8 cellular contexts compared by ENCODE assay signal in genomic region chr10:119650692-119651513, GRCh38. TPM values are rescaled to one million over a fixed set of nuclear protein-coding genes. Genes with fewer than 3 reads are reported as not detected.
DNase-seq lines count a peak whose midpoint lies in the region; ATAC-seq and TF ChIP-seq lines count a peak whose summit lies in the region.

Gene BAG3 (plus strand): TSS chr10:119651380. CDS start chr10:119651676, 296 bp downstream.

- no peaks in the 10 kb centered on the region for H3K9me3 Mint-ChIP-seq in activated naive CD4-positive, alpha-beta T cell treated with anti-CD3 and anti-CD28 coated beads, Interleukin-2, amount 10 ng/mL, durations not matched to agents 7 days and 5 days

- peak within 1 kb of the TSS; percentile 92 for H3K14ac ChIP-seq in IMR-90 (replicated peaks; ENCODE audit: low read depth, low read length)

- dilution Hi-C loops in IMR-90 (cut with HindIII; ENCODE audit: low sequenced_read_pairs, unreplicated experiment): no loop called here

- peak; percentile 97 for TF ChIP-seq POLR2A in IMR-90 (IDR thresholded peaks at IDR 0.05; ENCODE audit: low read depth, low read length)
- TF ChIP-seq POLR2A in gastroesophageal sphincter (IDR thresholded peaks at IDR 0.05): peak in 1 of 2 donors; percentile 92

- peak within 1 kb of the TSS; percentile 91 for H3K23ac ChIP-seq in IMR-90 (ENCODE audit: low read depth, low read length)

- H3K27ac Mint-ChIP-seq in activated naive CD4-positive, alpha-beta T cell treated with anti-CD3 and anti-CD28 coated beads, Interleukin-2, amount 10 ng/mL, durations not matched to agents 7 days and 5 days: peak within 1 kb of the TSS; percentile 97

- 2% methylated on average over 9 of the region's 60 CpGs; no CpG with 5 or more reads in 1 of the 2 experiments for WGBS in IMR-90 (ENCODE audit: extremely low coverage in 2 of 2, insufficient read length in 1 of 2), 2 experiments
- 4% methylated on average over 20 of the region's 60 CpGs for WGBS in SK-N-SH (ENCODE audit: low lambda C conversion rate)
- WGBS in gastroesophageal sphincter (ENCODE audit: low coverage in 1 of 2), 2 donors: 6 to 7% methylated on average over 5 of the region's 60 CpGs

- H3K36me3 Mint-ChIP-seq in activated naive CD4-positive, alpha-beta T cell treated with anti-CD3 and anti-CD28 coated beads, Interleukin-2, amount 10 ng/mL, durations not matched to agents 7 days and 5 days: peaks cover 14% of the 10 kb centered on the region

- H4K5ac ChIP-seq in IMR-90 (ENCODE audit: low read depth, low read length): peak within 1 kb of the TSS; percentile 41

- H3K9me2 ChIP-seq in SK-N-SH: no peaks in the 10 kb centered on the region

- peaks cover 22% of the 10 kb centered on the region for H3F3A ChIP-seq in SK-N-SH (replicated peaks; ENCODE audit: insufficient read depth)

- H3K9ac ChIP-seq in IMR-90 (ENCODE audit: low read depth, low read length) (peak within 1 kb of the TSS; percentile 99), SK-N-SH (peak within 1 kb of the TSS; percentile 93)

- H3K79me2 ChIP-seq in SK-N-SH (ENCODE audit: insufficient read depth): peaks cover 42% of the 10 kb centered on the region

- peak within 1 kb of the TSS; percentile 90 for H3K4ac ChIP-seq in IMR-90 (ENCODE audit: low read depth, low read length)

- peak within 1 kb of the TSS; percentile 75 for H4K91ac ChIP-seq in IMR-90 (ENCODE audit: insufficient read depth, low read depth, low read length)

- no TSS peak for BruUV-seq in IMR-90 (replicated peaks; lab: Mats Ljungman, UMichigan)

- peak within 1 kb of the TSS; percentile 90 for H2AK5ac ChIP-seq in IMR-90 (ENCODE audit: low read depth, low read length)

- H3K79me1 ChIP-seq in IMR-90 (ENCODE audit: low read depth in 1 of 2, low read length in 2 of 2): peaks cover 0 to 24% of the 10 kb centered on the region in 2 experiments; a peak in 1 of 4 replicates

- in situ Hi-C loops in IMR-90 (cut with MboI; ENCODE audit: low sequenced_read_pairs): no loop called here

- no peaks in the 10 kb centered on the region for H3K27me3 ChIP-seq in IMR-90 (ENCODE audit: control insufficient read depth, insufficient read depth, low read length)
- H3K27me3 ChIP-seq in SK-N-SH (ENCODE audit: insufficient read depth): no peaks in the 10 kb centered on the region
- H3K27me3 ChIP-seq in gastroesophageal sphincter: no peaks in the 10 kb centered on the region
- H3K27me3 ChIP-seq in neutrophil: peaks cover 70% of the 10 kb centered on the region

- intact Hi-C loops in IMR-90 (cut with micrococcal nuclease): loop anchor here (5.0 kb wide), 2 partner anchors 109 to 449 kb away; partner anchors contain the start of gene RGS10

- peak within 1 kb of the TSS; percentile 92 for H3K18ac ChIP-seq in IMR-90 (ENCODE audit: low read depth, low read length)

- H3K4me1 ChIP-seq in IMR-90 (ENCODE audit: control insufficient read depth, insufficient read depth, low read length) (peaks cover 11% of the 10 kb centered on the region), SK-N-SH (ENCODE audit: control insufficient read depth in 1 of 2, insufficient read depth in 2 of 2, low read depth in 1 of 2, low read length in 1 of 2) (peaks cover 13 to 23% of the 10 kb centered on the region in 2 experiments), gastroesophageal sphincter (peaks cover 0 to 41% (median 23%) of the 10 kb centered on the region in 3 donors), neutrophil (ENCODE audit: control insufficient read depth in 1 of 2, insufficient read depth in 1 of 2, low read depth in 1 of 2, low read length in 1 of 2) (peaks cover 11 to 13% of the 10 kb centered on the region in 2 experiments)

- TF ChIP-seq CTCF in IMR-90 (conservative IDR thresholded peaks at IDR 0.05; ENCODE audit: low read depth, low read length): no peak
- no peak for TF ChIP-seq CTCF in SK-N-SH (IDR thresholded peaks at IDR 0.05)
- peak in 1 of 4 experiments; percentile 26 for TF ChIP-seq CTCF in gastroesophageal sphincter (IDR thresholded peaks at IDR 0.05)
- TF ChIP-seq CTCF in neutrophil (IDR thresholded peaks at IDR 0.05): no peak
- TF ChIP-seq CTCF in subcutaneous adipose tissue (IDR thresholded peaks at IDR 0.05; ENCODE audit: low read depth): no peak

- peak within 1 kb of the TSS; percentile 99 for H2AK9ac ChIP-seq in IMR-90 (replicated peaks; ENCODE audit: low read depth, low read length, poor library complexity)

- H3K4me3 Mint-ChIP-seq in activated naive CD4-positive, alpha-beta T cell treated with anti-CD3 and anti-CD28 coated beads, Interleukin-2, amount 10 ng/mL, durations not matched to agents 7 days and 5 days: peak within 1 kb of the TSS; percentile 97

- CTCF ChIA-PET in IMR-90 (lab: Yijun Ruan, JAX): interaction anchor here (1.0 kb wide), 1 partner anchor 452 kb away, joined by 3 read pairs; no protein-coding TSS in a partner anchor
- CTCF ChIA-PET in SK-N-SH (lab: Yijun Ruan, JAX): interaction anchor here (1.0 to 2.1 kb wide), 3 partner anchors 17 to 209 kb away, joined by 3 to 9 read pairs (median 5); no protein-coding TSS in a partner anchor
- CTCF ChIA-PET in activated naive CD4-positive, alpha-beta T cell treated with anti-CD3 and anti-CD28 coated beads, Interleukin-2, amount 10 ng/mL, durations not matched to agents 7 days and 5 days (lab: Charles Lee): interaction anchor here (0.8 kb wide), 1 partner anchor 49 kb away, joined by 4 read pairs; no protein-coding TSS in a partner anchor

- H2BK20ac ChIP-seq in IMR-90 (ENCODE audit: low read depth, low read length): peak within 1 kb of the TSS; percentile 51

- TF ChIP-seq EP300 in SK-N-SH (IDR thresholded peaks at IDR 0.05; ENCODE audit: borderline replicate concordance in 1 of 2, low read depth in 1 of 2, low read length in 1 of 2): peak in 1 of 2 experiments; percentile 86; a peak in 2 of 4 replicates
- TF ChIP-seq EP300 in gastroesophageal sphincter (IDR thresholded peaks at IDR 0.05): no peak

- peak within 1 kb of the TSS; percentile 48 to 92 for H4K8ac ChIP-seq in IMR-90 (ENCODE audit: low read depth in 2 of 2, low read length in 2 of 2)

- H2BK120ac ChIP-seq in IMR-90 (ENCODE audit: low read depth, low read length): peak within 1 kb of the TSS; percentile 76

- peaks cover 14% of the 10 kb centered on the region for H3K9me1 ChIP-seq in IMR-90 (ENCODE audit: insufficient read depth, low read length)

- H3K9me3 ChIP-seq in IMR-90 (ENCODE audit: control insufficient read depth, insufficient read depth, low read length) (no peaks in the 10 kb centered on the region; the same call in 1 of the 2 replicates), SK-N-SH (no peaks in the 10 kb centered on the region), gastroesophageal sphincter (peaks cover 0 to under 1% (median 0%) of the 10 kb centered on the region in 3 donors), neutrophil (no peaks in the 10 kb centered on the region)

- H3K27me3 Mint-ChIP-seq in activated naive CD4-positive, alpha-beta T cell treated with anti-CD3 and anti-CD28 coated beads, Interleukin-2, amount 10 ng/mL, durations not matched to agents 7 days and 5 days: peaks cover 4% of the 10 kb centered on the region

- H2BK5ac ChIP-seq in IMR-90 (ENCODE audit: low read depth, low read length, poor library complexity, severe bottlenecking): peak within 1 kb of the TSS; percentile 93

- peak within 1 kb of the TSS; percentile 87 for H3K4me2 ChIP-seq in IMR-90 (ENCODE audit: low read depth, low read length)
- H3K4me2 ChIP-seq in SK-N-SH: peak within 1 kb of the TSS; percentile 77

- peak; percentile 62 for ATAC-seq in GM21447 (IDR thresholded peaks at IDR 0.05; ENCODE audit: unreplicated experiment)
- peak; percentile 87 for ATAC-seq in IMR-90 (ENCODE audit: low read depth)
- ATAC-seq in gastroesophageal sphincter: peak; percentile 92

- peak within 1 kb of the TSS; percentile 6; the same call in 1 of the 3 replicates for H2BK15ac ChIP-seq in IMR-90 (ENCODE audit: low read depth, low read length)

- POLR2A ChIA-PET in IMR-90 (lab: Charles Lee; ENCODE audit: unreplicated experiment) (interaction anchor here (0.6 to 1.0 kb wide), 8 partner anchors 19 to 214 kb away, joined by 3 to 4 read pairs (median 3); no protein-coding TSS in a partner anchor), SK-N-SH (lab: Yijun Ruan, JAX) (interaction anchor here (1.0 kb wide), 1 partner anchor 14 kb away, joined by 3 read pairs; no protein-coding TSS in a partner anchor)

- peak within 1 kb of the TSS; percentile 89 for H3K27ac ChIP-seq in IMR-90 (ENCODE audit: insufficient read depth, low read length)
- H3K27ac ChIP-seq in SK-N-SH (ENCODE audit: low read depth in 2 of 2, low read length in 1 of 2): peak within 1 kb of the TSS; percentile 85 to 95
- H3K27ac ChIP-seq in gastroesophageal sphincter: peak within 1 kb of the TSS; percentile 93 to 99 (median 98)
- no peak within 1 kb of the TSS for H3K27ac ChIP-seq in neutrophil

- H3K56ac ChIP-seq in IMR-90 (ENCODE audit: extremely low read depth, insufficient read depth, low read length): peak within 1 kb of the TSS; percentile 90

- peaks cover 44% of the 10 kb centered on the region for H3K4me1 Mint-ChIP-seq in activated naive CD4-positive, alpha-beta T cell treated with anti-CD3 and anti-CD28 coated beads, Interleukin-2, amount 10 ng/mL, durations not matched to agents 7 days and 5 days

- DNase-seq in DMS153 (lab: John Stamatoyannopoulos, UW): peak; percentile 41
- peak; percentile 92 for DNase-seq in IMR-90
- peak; percentile 96 for DNase-seq in SK-N-SH
- DNase-seq in activated naive CD4-positive, alpha-beta T cell treated with anti-CD3 and anti-CD28 coated beads, Interleukin-2, amount 10 ng/mL, durations not matched to agents 7 days and 5 days: peak; percentile 83

- H3K36me3 ChIP-seq in IMR-90 (ENCODE audit: control insufficient read depth, insufficient read depth, low read length) (0 out of 2 replicates have a peak, but pooled peaks cover 2% of the 10 kb centered on the region), SK-N-SH (replicated peaks in 1 of 2; ENCODE audit: control insufficient read depth in 1 of 2, insufficient read depth in 2 of 2, low read length in 1 of 2) (no peaks in the 10 kb centered on the region), gastroesophageal sphincter (no peaks in the 10 kb centered on the region), neutrophil (no peaks in the 10 kb centered on the region)

- H4K20me1 ChIP-seq in IMR-90 (ENCODE audit: insufficient read depth, low read length): peaks cover 31% of the 10 kb centered on the region
- peaks cover 6% of the 10 kb centered on the region; the same call in 1 of the 2 replicates for H4K20me1 ChIP-seq in SK-N-SH (ENCODE audit: insufficient read depth)

- TF ChIP-seq RAD21 in IMR-90 (IDR thresholded peaks at IDR 0.05; ENCODE audit: low read length): no peak
- no peak for TF ChIP-seq RAD21 in SK-N-SH (IDR thresholded peaks at IDR 0.05; ENCODE audit: low read length)

- H3K4me3 ChIP-seq in IMR-90 (ENCODE audit: insufficient read depth, low read depth, low read length) (peak within 1 kb of the TSS; percentile 71), SK-N-SH (ENCODE audit: low read depth in 2 of 2, low read length in 1 of 2) (peak within 1 kb of the TSS; percentile 72 to 81), gastroesophageal sphincter (peak within 1 kb of the TSS; percentile 76 to 96), neutrophil (ENCODE audit: low read depth in 1 of 2, low read length in 1 of 2) (peak within 1 kb of the TSS; percentile 71 to 74)

- peak within 1 kb of the TSS; percentile 97 for H2AFZ ChIP-seq in IMR-90 (replicated peaks; ENCODE audit: low read length, poor library complexity)
- peak within 1 kb of the TSS; percentile 85 for H2AFZ ChIP-seq in SK-N-SH (ENCODE audit: low read depth)

RNA-seq across cellular contexts. Expression of gene BAG3, which starts in this region (rescaled TPM):
- 5.4 and 5.8 TPM in 2 replicates for total RNA-seq in IMR-90 (2012; rRNA removed)
- 38.4 and 42.5 TPM in 2 replicates for polyA plus RNA-seq in IMR-90 (2012; rRNA removed)
- 32.2 and 47.6 TPM in 2 replicates for polyA plus RNA-seq in IMR-90 (2012; cell fraction: cytosol; rRNA removed)
- 21.0 and 35.9 TPM in 2 replicates for polyA plus RNA-seq in IMR-90 (2012; cell fraction: nucleus; rRNA removed; ENCODE audit: low replicate concordance)
- 3.8 and 9.2 TPM in 2 replicates for polyA plus RNA-seq in SK-N-SH (2012; rRNA removed)
- 7.9 and 8.2 TPM in 2 replicates for polyA plus RNA-seq in SK-N-SH (2012; cell fraction: cytosol; rRNA removed)
- polyA plus RNA-seq in SK-N-SH (2012; cell fraction: nucleus; rRNA removed): 14.0 and 16.0 TPM in 2 replicates
- total RNA-seq in gastroesophageal sphincter: 10 to 100 TPM; 31.2 to 80.4 (median 61.4) TPM
- 10 to 100 TPM; 16.1 to 33.1 (median 21.1) TPM for total RNA-seq in subcutaneous adipose tissue

Comparison
In these comparisons a context has a peak if more than half of its experiments do, and no peak if none do; other contexts are left out.
1. DNase-seq: peak in every context shown above with its lines; median percentile 96 in SK-N-SH; 92 in IMR-90; 83 in activated naive CD4-positive, alpha-beta T cell treated with anti-CD3 and anti-CD28 coated beads, Interleukin-2, amount 10 ng/mL, durations not matched to agents 7 days and 5 days; 41 in DMS153.